In the genomic region with DNA sequence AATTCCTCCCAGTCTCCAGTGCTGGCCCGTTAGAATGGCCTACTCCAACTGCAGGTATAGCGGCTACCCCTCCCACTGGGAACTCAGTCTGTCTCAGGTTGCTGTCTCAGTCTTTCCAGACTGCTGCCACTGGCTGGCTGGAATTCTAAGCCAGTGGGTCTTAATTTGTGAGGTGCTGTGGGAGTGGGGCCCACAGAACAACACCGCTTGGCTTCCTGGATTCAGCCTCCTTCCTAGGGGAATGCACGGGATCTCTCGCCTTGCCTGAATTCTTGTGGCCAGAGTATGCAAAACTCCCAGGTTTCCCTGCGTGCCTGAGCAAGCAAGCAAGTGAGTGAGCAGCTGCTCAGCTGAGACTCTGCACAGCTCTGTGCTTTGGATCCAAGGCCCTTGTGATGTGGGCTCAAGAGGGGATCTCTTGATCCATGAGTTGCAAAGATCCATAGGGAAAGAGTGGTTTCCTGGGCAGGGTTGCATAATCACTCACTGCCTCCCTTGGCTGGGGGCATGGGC, we compare ENCODE assay signal across 1 cellular context.
TF ChIP-seq lines count a peak whose summit lies in the region.

No MANE protein-coding gene starts in this region.

TF ChIP-seq in H1, 55 proteins besides CTCF, POLR2A, EP300 and RAD21:
- TF ChIP-seq CHD1 (IDR thresholded peaks at IDR 0.05; ENCODE audit: low read depth, low read length) (no peak), HDAC6 (IDR thresholded peaks at IDR 0.05; ENCODE audit: low read depth, low read length) (no peak), POU5F1 (IDR thresholded peaks at IDR 0.05; ENCODE audit: low read depth, low read length) (no peak), SIX5 (IDR thresholded peaks at IDR 0.05; ENCODE audit: low read depth, low read length) (no peak), SIN3A (conservative IDR thresholded peaks at IDR 0.05 in 1 of 2, IDR thresholded peaks at IDR 0.05 in 1 of 2; ENCODE audit: low read depth in 1 of 2, low read length in 2 of 2) (no peak), CBX5 (IDR thresholded peaks at IDR 0.05; ENCODE audit: low read depth, low read length) (no peak), KDM4A (IDR thresholded peaks at IDR 0.05; ENCODE audit: low read depth, low read length, severe bottlenecking) (no peak), RNF2 (IDR thresholded peaks at IDR 0.05; ENCODE audit: borderline replicate concordance, low read depth, low read length, missing control alignments, poor library complexity, severe bottlenecking) (no peak), SRF (IDR thresholded peaks at IDR 0.05; ENCODE audit: low read depth, low read length) (no peak), SP2 (IDR thresholded peaks at IDR 0.05; ENCODE audit: low read length) (no peak), SP4 (IDR thresholded peaks at IDR 0.05; ENCODE audit: low read length) (no peak), RBBP5 (IDR thresholded peaks at IDR 0.05; ENCODE audit: borderline replicate concordance, low read depth, low read length) (no peak), CTBP2 (IDR thresholded peaks at IDR 0.05; ENCODE audit: borderline replicate concordance, insufficient read depth, insufficient read length, low read length) (no peak)
